Comparison of ENCODE assay signal across 16 cellular contexts in genomic region chr2:212911011-212911410, GRCh38.
A peak's percentile ranks its signal among the peaks of the same experiment; 100 is the strongest.
DNase-seq lines count a peak whose midpoint lies in the region; ATAC-seq and TF ChIP-seq lines count a peak whose summit lies in the region.
"Had no signal": no experiment of that assay in that cellular context is flagged by ENCODE, and none has a peak within 500 bp of the region (broad histone marks: within the 10 kb centered on the region; RNA-seq: fewer than 3 reads in every experiment).

No MANE protein-coding gene starts in this region.

- H3K4me3 ChIP-seq in KMS-11 (IDR thresholded peaks at IDR 0.05; ENCODE audit: insufficient read depth, low read depth, low read length) (no peak overlapping the region), esophagus (ENCODE audit: low read depth in 1 of 2, low read length in 2 of 2) (no peak overlapping the region), lower leg skin (ENCODE audit: low read depth, poor library complexity, severe bottlenecking) (no peak overlapping the region)
- H3K4me3 ChIP-seq: coronary artery, esophagus muscularis mucosa had no signal

- H3K27ac ChIP-seq in KMS-11 (no peak overlapping the region; the same call in 1 of the 2 replicates), esophagus (ENCODE audit: low read depth in 2 of 2, low read length in 1 of 2) (peak overlapping the region; percentile 68 to 76)
- H3K27ac ChIP-seq: coronary artery, esophagus muscularis mucosa had no signal

- peak overlapping the region; percentile 46 to 47 for H3K4me3 Mint-ChIP-seq in activated T-cell treated with anti-CD3 and anti-CD28 coated beads, Interleukin-2, amount 50 U/mL, for 72 hours
- H3K4me3 Mint-ChIP-seq in type B pancreatic cell: peak overlapping the region; percentile 13
- H3K4me3 Mint-ChIP-seq: activated CD8-positive, alpha-beta memory T cell treated with anti-CD3 and anti-CD28 coated beads, Interleukin-2, amount 10 ng/mL, durations not matched to agents 7 days and 5 days; memory B cell had no signal

- WGBS in esophagus, 2 donors: 73 to 76% methylated on average over 4 of the region's 4 CpGs
- WGBS in lower leg skin, 2 donors: 83 to 86% methylated on average over 4 of the region's 4 CpGs

- H3K27me3 ChIP-seq in KMS-11 (ENCODE audit: insufficient read depth, low read depth) (no peaks in the 10 kb centered on the region), esophagus (ENCODE audit: control insufficient read depth in 1 of 2, insufficient read depth in 2 of 2, low read length in 2 of 2) (no peaks in the 10 kb centered on the region)
- H3K27me3 ChIP-seq: esophagus muscularis mucosa had no signal

- no peaks in the 10 kb centered on the region for H4K20me1 ChIP-seq in KMS-11 (ENCODE audit: insufficient read depth)

- TF ChIP-seq CTCF in KMS-11 (conservative IDR thresholded peaks at IDR 0.05; ENCODE audit: low read depth, low read length) (no peak), type B pancreatic cell (conservative IDR thresholded peaks at IDR 0.05) (no peak), lower leg skin (IDR thresholded peaks at IDR 0.05) (no peak)

- peak in 1 of 2 donors; percentile 9 for DNase-seq in activated T-cell treated with anti-CD3 and anti-CD28 coated beads, Interleukin-2, amount 50 U/mL, for 72 hours
- DNase-seq in activated T-cell treated with anti-CD3 and anti-CD28 coated beads for 4 hours (no peak), type B pancreatic cell (ENCODE audit: extremely low spot score, unreplicated experiment) (no peak), NCI-H146 (lab: John Stamatoyannopoulos, UW) (no peak), lower leg skin (ENCODE audit: low spot score in 2 of 2) (no peak), amniotic stem cell (lab: John Stamatoyannopoulos, UW) (no peak)
- DNase-seq: ACHN; activated CD8-positive, alpha-beta memory T cell treated with anti-CD3 and anti-CD28 coated beads, Interleukin-2, amount 10 ng/mL, durations not matched to agents 7 days and 5 days; NCI-H2107; occipital lobe; SHP77 had no signal

- peaks cover 19% of the 10 kb centered on the region for H3K27me3 Mint-ChIP-seq in activated T-cell treated with anti-CD3 and anti-CD28 coated beads, Interleukin-2, amount 50 U/mL, for 72 hours (ENCODE audit: low read depth)
- no peaks in the 10 kb centered on the region for H3K27me3 Mint-ChIP-seq in type B pancreatic cell
- H3K27me3 Mint-ChIP-seq: activated CD8-positive, alpha-beta memory T cell treated with anti-CD3 and anti-CD28 coated beads, Interleukin-2, amount 10 ng/mL, durations not matched to agents 7 days and 5 days; memory B cell had no signal

- H3K9ac ChIP-seq in KMS-11: no peak overlapping the region

- no peaks in the 10 kb centered on the region for H3K79me2 ChIP-seq in KMS-11 (ENCODE audit: insufficient read depth, low read depth)

- H3K4me2 ChIP-seq in KMS-11: peak overlapping the region; percentile 51; the same call in 1 of the 2 replicates

- peaks cover 18% of the 10 kb centered on the region for H3K4me1 ChIP-seq in KMS-11 (ENCODE audit: low read depth, poor library complexity, severe bottlenecking)
- no peaks in the 10 kb centered on the region for H3K4me1 ChIP-seq in esophagus (ENCODE audit: control insufficient read depth in 2 of 2, insufficient read depth in 2 of 2, low read length in 1 of 2)
- H3K4me1 ChIP-seq: esophagus muscularis mucosa had no signal

- H3K36me3 ChIP-seq in KMS-11 (ENCODE audit: insufficient read depth): no peaks in the 10 kb centered on the region
- no peaks in the 10 kb centered on the region for H3K36me3 ChIP-seq in esophagus (ENCODE audit: control insufficient read depth in 2 of 2, insufficient read depth in 2 of 2, low read length in 1 of 2)
- H3K36me3 ChIP-seq: esophagus muscularis mucosa had no signal

- intact Hi-C loops in lower leg skin (cut with DNase I; ENCODE audit: low total_unique reads): no loop called here

- peaks cover 41% of the 10 kb centered on the region for H3K4me1 Mint-ChIP-seq in activated T-cell treated with anti-CD3 and anti-CD28 coated beads, Interleukin-2, amount 50 U/mL, for 72 hours (ENCODE audit: low read depth)
- peaks cover 16% of the 10 kb centered on the region for H3K4me1 Mint-ChIP-seq in type B pancreatic cell (ENCODE audit: unreplicated experiment)

- ATAC-seq in activated T-cell treated with anti-CD3 and anti-CD28 coated beads, Interleukin-2, amount 50 U/mL, for 72 hours (replicated peaks in 1 of 2): peak; percentile 28 to 45
- ATAC-seq: activated CD8-positive, alpha-beta memory T cell treated with anti-CD3 and anti-CD28 coated beads, Interleukin-2, amount 10 ng/mL, durations not matched to agents 7 days and 5 days had no signal

- H3K36me3 Mint-ChIP-seq in activated T-cell treated with anti-CD3 and anti-CD28 coated beads, Interleukin-2, amount 50 U/mL, for 72 hours (ENCODE audit: insufficient read depth in 2 of 2): peaks cover 0 to 1% of the 10 kb centered on the region in 2 donors
- peaks cover 3% of the 10 kb centered on the region for H3K36me3 Mint-ChIP-seq in type B pancreatic cell
- H3K36me3 Mint-ChIP-seq: activated CD8-positive, alpha-beta memory T cell treated with anti-CD3 and anti-CD28 coated beads, Interleukin-2, amount 10 ng/mL, durations not matched to agents 7 days and 5 days; memory B cell had no signal

- no peaks in the 10 kb centered on the region for H3K9me3 Mint-ChIP-seq in activated T-cell treated with anti-CD3 and anti-CD28 coated beads, Interleukin-2, amount 50 U/mL, for 72 hours
- H3K9me3 Mint-ChIP-seq in type B pancreatic cell: peaks cover 3% of the 10 kb centered on the region

- peak overlapping the region; percentile 83 for H3K27ac Mint-ChIP-seq in activated T-cell treated with anti-CD3 and anti-CD28 coated beads, Interleukin-2, amount 50 U/mL, for 72 hours
- H3K27ac Mint-ChIP-seq in type B pancreatic cell: peak overlapping the region; percentile 46
- H3K27ac Mint-ChIP-seq: activated CD8-positive, alpha-beta memory T cell treated with anti-CD3 and anti-CD28 coated beads, Interleukin-2, amount 10 ng/mL, durations not matched to agents 7 days and 5 days; memory B cell had no signal

- no peak for TF ChIP-seq POLR2A in lower leg skin (IDR thresholded peaks at IDR 0.05)

- H3K9me3 ChIP-seq in esophagus (ENCODE audit: control insufficient read depth in 2 of 2, insufficient read depth in 1 of 2, low read depth in 1 of 2, low read length in 1 of 2): no peaks in the 10 kb centered on the region
- H3K9me3 ChIP-seq: esophagus muscularis mucosa had no signal

- 0 out of 2 replicates have a peak overlapping the region, but pooled peaks have one; percentile 1 for H2AFZ ChIP-seq in KMS-11 (ENCODE audit: low read depth)
